Comparison of ENCODE assay signal across 13 cellular contexts in the genomic region with DNA sequence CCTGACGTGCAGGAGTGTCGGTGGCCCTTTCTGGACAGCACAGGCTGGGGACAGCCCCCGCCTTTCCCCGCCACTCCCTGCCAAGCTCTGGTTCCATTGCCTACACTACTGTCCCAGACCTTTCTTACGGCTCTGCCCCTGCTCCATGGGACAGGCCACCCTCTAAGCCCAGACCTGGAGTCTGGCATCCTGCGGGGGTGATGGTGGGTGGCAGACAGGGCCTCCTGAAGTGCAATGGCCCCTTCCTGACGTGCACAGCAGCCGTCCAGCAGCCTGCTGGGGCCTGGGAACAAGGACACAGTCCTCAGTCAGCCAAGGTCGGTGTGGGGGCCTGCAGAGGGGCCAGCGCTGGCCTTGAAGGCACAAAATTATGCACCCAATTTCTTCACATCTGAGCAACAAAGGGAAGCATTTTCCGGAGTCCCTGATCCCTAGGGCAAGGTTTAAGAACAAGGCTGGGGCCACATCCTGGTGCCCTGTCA.
A peak's percentile ranks its signal among the peaks of the same experiment; 100 is the strongest.
DNase-seq lines count a peak whose midpoint lies in the region; ATAC-seq, FAIRE-seq and TF ChIP-seq lines count a peak whose summit lies in the region.
"Had no signal": no experiment of that assay in that cellular context is flagged by ENCODE, and none has a peak within 500 bp of the region (broad histone marks: within the 10 kb centered on the region; RNA-seq: fewer than 3 reads in every experiment).

No MANE protein-coding gene starts in this region.

- H3K27me3 Mint-ChIP-seq in activated naive CD4-positive, alpha-beta T cell treated with anti-CD3 and anti-CD28 coated beads, Interleukin-2, amount 10 ng/mL, durations not matched to agents 7 days and 5 days: no peaks in the 10 kb centered on the region
- H3K27me3 Mint-ChIP-seq: activated naive CD8-positive, alpha-beta T cell treated with anti-CD3 and anti-CD28 coated beads for 36 hours had no signal

- no peak for TF ChIP-seq CTCF in tibial nerve (IDR thresholded peaks at IDR 0.05)

- ATAC-seq in HG02938 (IDR thresholded peaks at IDR 0.05; ENCODE audit: unreplicated experiment): no peak

- CTCF ChIA-PET in activated naive CD4-positive, alpha-beta T cell treated with anti-CD3 and anti-CD28 coated beads, Interleukin-2, amount 10 ng/mL, durations not matched to agents 7 days and 5 days (lab: Charles Lee): no interaction called here

- H3K4me1 ChIP-seq in muscle layer of colon (ENCODE audit: insufficient read depth, low read length) (peaks cover 33% of the 10 kb centered on the region), tibial nerve (peaks cover 0 to 44% (median 18%) of the 10 kb centered on the region in 4 donors)

- H3K4me3 Mint-ChIP-seq in activated naive CD4-positive, alpha-beta T cell treated with anti-CD3 and anti-CD28 coated beads, Interleukin-2, amount 10 ng/mL, durations not matched to agents 7 days and 5 days: no peak overlapping the region
- H3K4me3 Mint-ChIP-seq: activated naive CD8-positive, alpha-beta T cell treated with anti-CD3 and anti-CD28 coated beads for 36 hours had no signal

- WGBS in tibial nerve, 2 donors: 73 to 78% methylated on average over 11 of the region's 11 CpGs

- no peaks in the 10 kb centered on the region for H3K36me3 Mint-ChIP-seq in activated naive CD4-positive, alpha-beta T cell treated with anti-CD3 and anti-CD28 coated beads, Interleukin-2, amount 10 ng/mL, durations not matched to agents 7 days and 5 days
- H3K36me3 Mint-ChIP-seq: activated naive CD8-positive, alpha-beta T cell treated with anti-CD3 and anti-CD28 coated beads for 36 hours had no signal

- H3K4me1 Mint-ChIP-seq in activated naive CD4-positive, alpha-beta T cell treated with anti-CD3 and anti-CD28 coated beads, Interleukin-2, amount 10 ng/mL, durations not matched to agents 7 days and 5 days: peaks cover 6% of the 10 kb centered on the region

- H3K27me3 ChIP-seq in muscle layer of colon (ENCODE audit: control insufficient read depth in 1 of 2, insufficient read depth in 2 of 2, low read length in 2 of 2) (no peaks in the 10 kb centered on the region), tibial nerve (no peaks in the 10 kb centered on the region)
- H3K27me3 ChIP-seq: SJCRH30 had no signal

- H3K27ac ChIP-seq in caudate nucleus (ENCODE audit: low read depth, low read length) (peak overlapping the region; percentile 91), muscle layer of colon (ENCODE audit: low read depth, low read length) (peak overlapping the region; percentile 9), tibial nerve (peak overlapping the region in 3 of 4 donors; percentile 74 to 89 (median 79))
- H3K27ac ChIP-seq: SJCRH30 had no signal

- peak; percentile 8 for DNase-seq in activated naive CD4-positive, alpha-beta T cell treated with anti-CD3 and anti-CD28 coated beads, Interleukin-2, amount 10 ng/mL, durations not matched to agents 7 days and 5 days
- DNase-seq in activated naive CD4-positive, alpha-beta T cell treated with Interleukin-2 at 50 U/mL for 16 hours: no peak
- DNase-seq in caudate nucleus (lab: John Stamatoyannopoulos, UW) (no peak), tibial nerve (ENCODE audit: low spot score in 2 of 2) (no peak), globus pallidus (ENCODE audit: low spot score) (no peak), urothelium cell line (ENCODE audit: low spot score) (no peak)
- DNase-seq: activated naive CD8-positive, alpha-beta T cell treated with anti-CD3 and anti-CD28 coated beads for 36 hours; NCI-H2081 treated with DMSO at 0.1 percent for 48 hours; SJCRH30 had no signal

- H3K27ac Mint-ChIP-seq in activated naive CD4-positive, alpha-beta T cell treated with anti-CD3 and anti-CD28 coated beads, Interleukin-2, amount 10 ng/mL, durations not matched to agents 7 days and 5 days: no peak overlapping the region
- H3K27ac Mint-ChIP-seq: activated naive CD8-positive, alpha-beta T cell treated with anti-CD3 and anti-CD28 coated beads for 36 hours had no signal

- H3K9me3 Mint-ChIP-seq in activated naive CD4-positive, alpha-beta T cell treated with anti-CD3 and anti-CD28 coated beads, Interleukin-2, amount 10 ng/mL, durations not matched to agents 7 days and 5 days: no peaks in the 10 kb centered on the region
- H3K9me3 Mint-ChIP-seq: activated naive CD8-positive, alpha-beta T cell treated with anti-CD3 and anti-CD28 coated beads for 36 hours had no signal

- H3K36me3 ChIP-seq in muscle layer of colon (ENCODE audit: insufficient read depth, low read length) (no peaks in the 10 kb centered on the region), tibial nerve (no peaks in the 10 kb centered on the region)
- H3K36me3 ChIP-seq: SJCRH30 had no signal

- no peak for TF ChIP-seq EP300 in tibial nerve (IDR thresholded peaks at IDR 0.05)

- no peak for TF ChIP-seq POLR2A in tibial nerve (IDR thresholded peaks at IDR 0.05)

- no peaks in the 10 kb centered on the region for H3K9me3 ChIP-seq in muscle layer of colon (ENCODE audit: low read length)
- H3K9me3 ChIP-seq in tibial nerve: no peaks in the 10 kb centered on the region

- H3K4me3 ChIP-seq in muscle layer of colon (ENCODE audit: low read depth in 1 of 2, low read length in 2 of 2): no peak overlapping the region
- no peak overlapping the region for H3K4me3 ChIP-seq in tibial nerve

- no peak for FAIRE-seq in urothelium cell line (lab: Jason Lieb, UNC)
- FAIRE-seq: G401.6, islet of Langerhans had no signal

- H3K9ac ChIP-seq in muscle layer of colon (ENCODE audit: low read length): no peak overlapping the region

Comparison
In these comparisons a context has a peak if more than half of its experiments do, and no peak if none do; other contexts are left out.
1. H3K27ac ChIP-seq: peak in every context shown above with its lines; median percentile 91 in caudate nucleus; 79 in tibial nerve; 9 in muscle layer of colon.